8 cellular contexts compared by ENCODE assay signal in the genomic region with DNA sequence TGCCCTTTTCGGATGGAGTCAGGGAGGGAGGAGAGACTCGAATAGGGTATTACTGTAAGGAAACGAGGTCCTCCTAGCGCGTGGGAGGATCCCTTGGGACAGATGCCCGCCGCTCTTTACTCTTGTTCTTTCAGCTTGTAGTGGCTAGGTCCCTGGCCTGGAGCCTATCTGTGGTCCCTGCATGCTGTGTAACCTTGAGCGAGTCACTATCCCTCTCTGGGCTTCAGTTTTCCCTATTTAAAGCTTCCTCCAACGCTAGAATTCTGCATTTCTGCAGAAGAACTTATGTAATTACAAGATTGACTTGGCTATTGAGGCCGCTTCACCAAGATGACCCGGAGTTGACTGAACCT. TPM values are rescaled to one million over a fixed set of nuclear protein-coding genes. Genes with fewer than 3 reads are reported as not detected.
DNase-seq lines count a peak whose midpoint lies in the region; ATAC-seq and TF ChIP-seq lines count a peak whose summit lies in the region.

No MANE protein-coding gene starts in this region.

- peaks cover 37% of the 10 kb centered on the region for H3K4me1 Mint-ChIP-seq in nephron

- H3K9me3 ChIP-seq in HUES64 (ENCODE audit: insufficient read depth, low read depth, low read length): no peaks in the 10 kb centered on the region

- peak overlapping the region; percentile 92 to 94 (median 94) for H3K4me3 Mint-ChIP-seq in nephron

- peak overlapping the region; percentile 92 to 99 (median 96) for H3K27ac Mint-ChIP-seq in nephron

- H3K27ac ChIP-seq in HUES64 (ENCODE audit: low read depth, low read length): peak overlapping the region; percentile 96; the same call in 1 of the 2 replicates
- H3K27ac ChIP-seq in coronary artery: peak overlapping the region; percentile 92 to 93

- no peak for TF ChIP-seq CTCF in coronary artery (IDR thresholded peaks at IDR 0.05)
- peak in 1 of 3 experiments; percentile 8 for TF ChIP-seq CTCF in nephron (IDR thresholded peaks at IDR 0.05; ENCODE audit: unreplicated experiment in 3 of 3)

- 0 out of 2 replicates have a peak, but pooled peaks cover 6% of the 10 kb centered on the region for H3K36me3 ChIP-seq in HUES64 (ENCODE audit: insufficient read depth, low read length)

- H3K9me3 Mint-ChIP-seq in nephron: no peaks in the 10 kb centered on the region

- peaks cover 5% of the 10 kb centered on the region for H3K27me3 Mint-ChIP-seq in nephron (ENCODE audit: low read depth)

- WGBS in HUES64: 0% methylated on average over 11 of the region's 11 CpGs

- H3K36me3 Mint-ChIP-seq in nephron (ENCODE audit: low read depth): peaks cover under 1% of the 10 kb centered on the region

- ATAC-seq in GM19035 (IDR thresholded peaks at IDR 0.05; ENCODE audit: unreplicated experiment): peak; percentile 2

- DNase-seq in coronary artery (ENCODE audit: low spot score): no peak
- DNase-seq in stimulated activated CD4-positive, alpha-beta T cell treated with anti-CD3 and anti-CD28 coated beads, Interleukin-2, amount 100 ng/mL, for 48 hours: no peak
- DNase-seq in NOMO-1 treated with DMSO at 0.1 percent for 48 hours (lab: John Stamatoyannopoulos, UW; ENCODE audit: unreplicated experiment): no peak
- no peak for DNase-seq in NCI-H526 treated with DMSO at 0.1 percent for 48 hours (lab: John Stamatoyannopoulos, UW)
- DNase-seq in LoVo (ENCODE audit: low spot score): no peak

- H3K4me1 ChIP-seq in HUES64 (ENCODE audit: insufficient read depth, low read length): peaks cover 15% of the 10 kb centered on the region

- H3K9ac ChIP-seq in HUES64 (ENCODE audit: low read depth, low read length): peak overlapping the region; percentile 95

- peak overlapping the region; percentile 99 for H3K4me3 ChIP-seq in HUES64 (ENCODE audit: low read length)
- H3K4me3 ChIP-seq in coronary artery: peak overlapping the region; percentile 87

- H3K27me3 ChIP-seq in HUES64 (ENCODE audit: insufficient read depth, low read length): no peaks in the 10 kb centered on the region

RNA-seq across cellular contexts. Expression of a gene that starts 0.7 kb away (rescaled TPM):
- 23.8 TPM for polyA plus RNA-seq in HUES64 (2013, experiment 1 of 2)
- polyA plus RNA-seq in HUES64 (2013, experiment 2 of 2): 23.9 TPM

RNA-seq across cellular contexts. Expression of a gene that starts 0.9 kb away (rescaled TPM):
- polyA plus RNA-seq in HUES64 (2013, experiment 1 of 2): 1.00 TPM
- 2.7 TPM for polyA plus RNA-seq in HUES64 (2013, experiment 2 of 2)
